Comparison of ENCODE assay signal across 22 cellular contexts in the genomic region with DNA sequence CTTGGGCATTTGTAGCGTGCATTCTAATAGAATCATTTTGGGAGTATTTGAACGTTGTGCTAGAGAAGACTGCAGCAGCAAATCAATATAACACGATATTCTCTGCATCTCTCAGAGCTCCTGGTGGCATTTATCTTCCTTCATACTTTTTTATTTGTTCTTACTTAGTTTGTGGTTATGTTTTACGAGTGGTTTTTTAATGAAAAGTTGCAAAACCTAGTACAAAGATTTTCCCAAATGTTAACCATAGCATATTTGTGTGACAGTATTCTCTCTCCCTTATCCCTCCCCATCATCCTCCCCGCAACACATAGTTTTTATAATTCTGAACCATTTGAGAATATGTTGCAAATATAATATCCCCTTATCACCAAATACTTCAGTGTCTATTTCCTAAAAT. TPM values are rescaled to one million over a fixed set of nuclear protein-coding genes. Genes with fewer than 3 reads are reported as not detected.
DNase-seq lines count a peak whose midpoint lies in the region; ATAC-seq and TF ChIP-seq lines count a peak whose summit lies in the region.
"Had no signal": no experiment of that assay in that cellular context is flagged by ENCODE, and none has a peak within 500 bp of the region (broad histone marks: within the 10 kb centered on the region; RNA-seq: fewer than 3 reads in every experiment).

No MANE protein-coding gene starts in this region.

- H3K4me3 ChIP-seq in left ventricle myocardium inferior (no peak overlapping the region), A673 (ENCODE audit: low read depth, low read length, poor library complexity, severe bottlenecking) (no peak overlapping the region)
- H3K4me3 ChIP-seq: ascending aorta had no signal

- ATAC-seq in T-helper 17 cell, result no peak
- ATAC-seq in HG03139 (IDR thresholded peaks at IDR 0.05; ENCODE audit: unreplicated experiment), result no peak
- ATAC-seq: HepG2 had no signal

- DNase-seq in left ventricle myocardium inferior, result no peak
- no peak for DNase-seq in cardiac septum (ENCODE audit: low spot score)
- no peak for DNase-seq in T-helper 17 cell
- DNase-seq in kidney glomerular epithelial cell (lab: John Stamatoyannopoulos, UW), result no peak
- no peak for DNase-seq in A673 (ENCODE audit: low spot score)
- DNase-seq in osteocyte (ENCODE audit: extremely low spot score, unreplicated experiment), result no peak
- DNase-seq: activated CD4-positive, CD25-positive, alpha-beta regulatory T cell treated with anti-CD3 and anti-CD28 coated beads, Interleukin-2, amount 50 U/mL, for 72 hours; DMS 273 treated with DMSO at 0.1 percent for 48 hours; foreskin fibroblast; hypothalamus; midbrain; MV-4-11; NCI-H2081; NCI-H510A; nucleus accumbens; right cardiac atrium; Right ventricle myocardium superior; substantia nigra had no signal

- no peaks in the 10 kb centered on the region for H3K9me3 Mint-ChIP-seq in dendritic cell treated with granulocyte-macrophage colony-stimulating factor and Interleukin-4, amounts not matched to agents 40 ng/mL and 50 ng/mL, for 4 days
- no peaks in the 10 kb centered on the region for H3K9me3 Mint-ChIP-seq in osteocyte (ENCODE audit: unreplicated experiment)

- no peak for TF ChIP-seq CTCF in left ventricle myocardium inferior (IDR thresholded peaks at IDR 0.05; ENCODE audit: borderline replicate concordance)
- TF ChIP-seq CTCF in A673 (conservative IDR thresholded peaks at IDR 0.05; ENCODE audit: low read depth, low read length), result no peak
- no peak for TF ChIP-seq CTCF in osteocyte (IDR thresholded peaks at IDR 0.05)

- CTCF ChIA-PET in A673 (lab: Charles Lee), result no interaction called here

- H3K36me3 ChIP-seq in left ventricle myocardium inferior, result no peaks in the 10 kb centered on the region
- no peaks in the 10 kb centered on the region for H3K36me3 ChIP-seq in A673 (ENCODE audit: insufficient read depth, low read length, poor library complexity, severe bottlenecking)
- H3K36me3 ChIP-seq: ascending aorta had no signal

- BruUV-seq in A673 (replicated peaks; lab: Mats Ljungman, UMichigan), result no TSS peak

- H3K27ac Mint-ChIP-seq in T-helper 17 cell (peak overlapping the region; percentile 49), osteocyte (ENCODE audit: unreplicated experiment) (no peak overlapping the region)
- H3K27ac Mint-ChIP-seq in dendritic cell treated with granulocyte-macrophage colony-stimulating factor and Interleukin-4, amounts not matched to agents 40 ng/mL and 50 ng/mL, for 4 days, result peak overlapping the region; percentile 8

- intact Hi-C loops in left ventricle myocardium inferior (cut with micrococcal nuclease), result no loop called here
- intact Hi-C loops in cardiac septum (cut with DNase I), result no loop called here
- intact Hi-C loops in dendritic cell treated with granulocyte-macrophage colony-stimulating factor and Interleukin-4, amounts not matched to agents 40 ng/mL and 50 ng/mL, for 4 days (cut with micrococcal nuclease), result no loop called here
- intact Hi-C loops in A673 (cut with micrococcal nuclease; ENCODE audit: unreplicated experiment), result no loop called here

- H3K4me1 ChIP-seq in left ventricle myocardium inferior (peaks cover 75% of the 10 kb centered on the region), A673 (ENCODE audit: insufficient read depth, low read length, poor library complexity, severe bottlenecking) (peaks cover 19% of the 10 kb centered on the region)

- H3K9me3 ChIP-seq in left ventricle myocardium inferior (replicated peaks) (no peaks in the 10 kb centered on the region), T-helper 17 cell (ENCODE audit: control insufficient read depth, low read length, poor library complexity, severe bottlenecking) (no peaks in the 10 kb centered on the region), A673 (ENCODE audit: low read depth, low read length, poor library complexity, severe bottlenecking) (no peaks in the 10 kb centered on the region)
- H3K9me3 ChIP-seq: ascending aorta had no signal

- POLR2A ChIA-PET in A673 (lab: Charles Lee; ENCODE audit: low non-redundant PET), result no interaction called here

- H3K27me3 Mint-ChIP-seq in T-helper 17 cell, result no peaks in the 10 kb centered on the region
- no peaks in the 10 kb centered on the region for H3K27me3 Mint-ChIP-seq in dendritic cell treated with granulocyte-macrophage colony-stimulating factor and Interleukin-4, amounts not matched to agents 40 ng/mL and 50 ng/mL, for 4 days
- H3K27me3 Mint-ChIP-seq in osteocyte (ENCODE audit: unreplicated experiment), result no peaks in the 10 kb centered on the region

- H3K4me1 Mint-ChIP-seq in T-helper 17 cell, result peaks cover 54% of the 10 kb centered on the region
- H3K4me1 Mint-ChIP-seq in dendritic cell treated with granulocyte-macrophage colony-stimulating factor and Interleukin-4, amounts not matched to agents 40 ng/mL and 50 ng/mL, for 4 days (ENCODE audit: low read depth), result peaks cover 78% of the 10 kb centered on the region
- H3K4me1 Mint-ChIP-seq in osteocyte (ENCODE audit: unreplicated experiment), result peaks cover 46% of the 10 kb centered on the region

- H3K4me3 Mint-ChIP-seq in T-helper 17 cell (peak overlapping the region; percentile 63), osteocyte (ENCODE audit: unreplicated experiment) (no peak overlapping the region)
- no peak overlapping the region for H3K4me3 Mint-ChIP-seq in dendritic cell treated with granulocyte-macrophage colony-stimulating factor and Interleukin-4, amounts not matched to agents 40 ng/mL and 50 ng/mL, for 4 days

- peaks cover 3% of the 10 kb centered on the region for H3K36me3 Mint-ChIP-seq in T-helper 17 cell (ENCODE audit: low read depth)
- H3K36me3 Mint-ChIP-seq in dendritic cell treated with granulocyte-macrophage colony-stimulating factor and Interleukin-4, amounts not matched to agents 40 ng/mL and 50 ng/mL, for 4 days (ENCODE audit: low read depth), result peaks cover 14% of the 10 kb centered on the region
- no peaks in the 10 kb centered on the region for H3K36me3 Mint-ChIP-seq in osteocyte (ENCODE audit: unreplicated experiment)

- H3K27ac ChIP-seq in left ventricle myocardium inferior (replicated peaks) (peak overlapping the region; percentile 16), A673 (ENCODE audit: low read depth, low read length, poor library complexity, severe bottlenecking) (no peak overlapping the region)
- H3K27ac ChIP-seq: ascending aorta had no signal

- H3K27me3 ChIP-seq in left ventricle myocardium inferior (ENCODE audit: low read depth) (no peaks in the 10 kb centered on the region), A673 (replicated peaks; ENCODE audit: insufficient read depth, low read depth, low read length, poor library complexity) (no peaks in the 10 kb centered on the region)
- H3K27me3 ChIP-seq: ascending aorta had no signal

RNA-seq across cellular contexts. Expression of gene JARID2, which starts 50.4 kb away (rescaled TPM):
- 6.5 TPM for total RNA-seq in left ventricle myocardium inferior
- 4.5 TPM for total RNA-seq in cardiac septum
- 10 to 100 TPM; 21.9 to 35.5 TPM for total RNA-seq in T-helper 17 cell
- total RNA-seq in A673 (2021), result 29.4 and 34.1 TPM in 2 replicates
- total RNA-seq in osteocyte, result 12.2 and 12.5 TPM in 2 replicates
